8 cellular contexts compared by ENCODE assay signal in the genomic region with DNA sequence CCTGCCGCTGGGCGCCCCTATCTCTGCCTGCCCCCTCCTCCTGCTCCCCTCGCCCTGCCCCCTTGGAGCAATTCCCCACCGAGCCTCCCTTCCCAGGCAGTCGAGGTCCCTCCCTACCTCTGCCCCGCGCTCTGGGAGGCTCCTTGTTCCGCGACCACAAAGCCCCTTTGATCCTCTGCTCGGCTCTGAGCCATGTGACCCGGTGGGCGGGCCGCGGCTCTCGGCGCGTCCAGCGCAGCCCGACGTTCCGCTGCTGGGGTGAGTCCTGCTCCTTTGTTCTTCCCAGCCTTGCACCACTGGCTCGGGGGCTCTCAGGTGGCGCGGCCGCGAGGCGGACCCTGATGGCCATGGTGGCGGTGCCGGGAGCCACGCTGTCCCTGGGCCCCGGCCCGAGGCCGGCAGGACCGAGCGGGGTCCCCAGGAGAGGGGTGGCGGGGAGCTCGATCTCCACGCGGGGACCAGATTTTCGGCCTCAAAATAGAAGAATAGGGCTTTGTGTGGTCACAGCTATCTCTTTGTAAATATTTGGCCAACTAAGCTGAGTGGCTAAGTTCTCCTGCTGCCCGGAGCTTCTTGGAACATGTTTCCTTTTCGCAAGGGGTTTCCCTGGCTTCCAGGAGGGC.
A peak's percentile ranks its signal among the peaks of the same experiment; 100 is the strongest.
DNase-seq lines count a peak whose midpoint lies in the region; ATAC-seq and TF ChIP-seq lines count a peak whose summit lies in the region.

No MANE protein-coding gene starts in this region.

- H3K27ac ChIP-seq in CD8-positive, alpha-beta T cell (ENCODE audit: low read depth, low read length) = peak overlapping the region; percentile 86
- H3K27ac ChIP-seq in Peyer's patch = peak overlapping the region; percentile 77 to 98 (median 94)
- H3K27ac ChIP-seq in cardiac muscle cell = peak overlapping the region; percentile 96
- peak overlapping the region; percentile 92 for H3K27ac ChIP-seq in osteoblast (ENCODE audit: low read depth, low read length)

- DNase-seq in CD8-positive, alpha-beta T cell = peak; percentile 36 to 84 (median 72)
- peak; percentile 85 to 91 (median 86) for DNase-seq in Peyer's patch
- peak in 1 of 2 donors; percentile 76 for DNase-seq in activated naive CD4-positive, alpha-beta T cell treated with anti-CD3 and anti-CD28 coated beads, Interleukin-2, amount 50 U/mL, for 72 hours (ENCODE audit: low spot score in 2 of 2)
- peak; percentile 89 to 92 for DNase-seq in cardiac muscle cell (ENCODE audit: low read depth in 1 of 2, low spot score in 1 of 2)
- DNase-seq in osteoblast (ENCODE audit: insufficient read length, low spot score, missing footprints) = peak; percentile 89
- no peak for DNase-seq in NCI-H187 treated with DMSO at 0.1 percent for 48 hours (lab: John Stamatoyannopoulos, UW)

- no peaks in the 10 kb centered on the region for H3K9me3 Mint-ChIP-seq in CD8-positive, alpha-beta T cell
- no peaks in the 10 kb centered on the region for H3K9me3 Mint-ChIP-seq in activated naive CD4-positive, alpha-beta T cell treated with anti-CD3 and anti-CD28 coated beads, Interleukin-2, amount 50 U/mL, for 72 hours

- no peak for TF ChIP-seq CTCF in CD8-positive, alpha-beta T cell (IDR thresholded peaks at IDR 0.05)
- TF ChIP-seq CTCF in Peyer's patch (IDR thresholded peaks at IDR 0.05) (no peak), cardiac muscle cell (IDR thresholded peaks at IDR 0.05; ENCODE audit: low read depth, low read length) (no peak), osteoblast (IDR thresholded peaks at IDR 0.05; ENCODE audit: extremely low read depth, low read depth, low read length) (no peak)

- intact Hi-C loops in CD8-positive, alpha-beta T cell (cut with DNase I, micrococcal nuclease) = loop anchor here (1.0 to 10.0 kb wide), 4 partner anchors 13 to 1303 kb away; partner anchors contain the start of genes MFSD11 (in 1 of the 2) and SRSF2 (in 1 of the 2)

- peak overlapping the region; percentile 100 for H3K27ac Mint-ChIP-seq in CD8-positive, alpha-beta T cell
- peak overlapping the region; percentile 95 to 96 for H3K27ac Mint-ChIP-seq in activated naive CD4-positive, alpha-beta T cell treated with anti-CD3 and anti-CD28 coated beads, Interleukin-2, amount 50 U/mL, for 72 hours

- no peaks in the 10 kb centered on the region for H3K27me3 Mint-ChIP-seq in CD8-positive, alpha-beta T cell (ENCODE audit: low read depth)

- ATAC-seq in CD8-positive, alpha-beta T cell = peak; percentile 25
- ATAC-seq in HG02571 (IDR thresholded peaks at IDR 0.05; ENCODE audit: unreplicated experiment) (peak; percentile 38), HG03039 (IDR thresholded peaks at IDR 0.05; ENCODE audit: unreplicated experiment) (no peak)
- peak; percentile 58 to 63 for ATAC-seq in activated naive CD4-positive, alpha-beta T cell treated with anti-CD3 and anti-CD28 coated beads, Interleukin-2, amount 50 U/mL, for 72 hours

- peak overlapping the region; percentile 99 for H3K4me3 ChIP-seq in CD8-positive, alpha-beta T cell (ENCODE audit: low read depth, low read length)
- peak overlapping the region; percentile 55 to 75 (median 64) for H3K4me3 ChIP-seq in Peyer's patch
- peak overlapping the region; percentile 43 for H3K4me3 ChIP-seq in cardiac muscle cell
- H3K4me3 ChIP-seq in osteoblast (ENCODE audit: insufficient read depth, low read length) = peak overlapping the region; percentile 71

- H3K79me2 ChIP-seq in osteoblast (ENCODE audit: insufficient read depth, low read length) = peaks cover 99% of the 10 kb centered on the region

- no peaks in the 10 kb centered on the region for H3K9me3 ChIP-seq in CD8-positive, alpha-beta T cell (ENCODE audit: low read length)
- no peaks in the 10 kb centered on the region for H3K9me3 ChIP-seq in Peyer's patch
- no peaks in the 10 kb centered on the region for H3K9me3 ChIP-seq in cardiac muscle cell (ENCODE audit: low read depth)
- H3K9me3 ChIP-seq in osteoblast (ENCODE audit: low read depth, low read length) = no peaks in the 10 kb centered on the region

- peak overlapping the region; percentile 89 for H3K4me2 ChIP-seq in osteoblast (ENCODE audit: insufficient read depth, low read length)

- peak in 1 of 2 donors; percentile 57 for TF ChIP-seq POLR2A in Peyer's patch (IDR thresholded peaks at IDR 0.05)

- H3K4me1 Mint-ChIP-seq in CD8-positive, alpha-beta T cell (ENCODE audit: low read depth) = peaks cover 50% of the 10 kb centered on the region

- POLR2A ChIA-PET in CD8-positive, alpha-beta T cell (lab: Charles Lee) = interaction anchor here (0.6 to 8.6 kb wide), 18 partner anchors 8 to 580 kb away, joined by 3 to 106 read pairs (median 7); partner anchors contain the start of gene TNRC6C

- no peak overlapping the region for H2AFZ ChIP-seq in osteoblast (ENCODE audit: low read length)

- peaks cover 89% of the 10 kb centered on the region for H4K20me1 ChIP-seq in osteoblast (ENCODE audit: insufficient read depth, low read length)

- CTCF ChIA-PET in CD8-positive, alpha-beta T cell (lab: Charles Lee) = interaction anchor here (1.1 to 8.8 kb wide), 15 partner anchors 10 to 126 kb away, joined by 3 to 142 read pairs (median 5); no protein-coding TSS in a partner anchor

- H3K36me3 Mint-ChIP-seq in CD8-positive, alpha-beta T cell = peaks cover 57% of the 10 kb centered on the region
- H3K36me3 Mint-ChIP-seq in activated naive CD4-positive, alpha-beta T cell treated with anti-CD3 and anti-CD28 coated beads, Interleukin-2, amount 50 U/mL, for 72 hours = peaks cover 52 to 85% of the 10 kb centered on the region in 2 donors

- peaks cover 54% of the 10 kb centered on the region for H3K4me1 ChIP-seq in CD8-positive, alpha-beta T cell (ENCODE audit: insufficient read depth, low read length)
- H3K4me1 ChIP-seq in Peyer's patch (peaks cover 11 to 73% (median 36%) of the 10 kb centered on the region in 4 donors), cardiac muscle cell (ENCODE audit: low read depth) (peaks cover 55% of the 10 kb centered on the region), osteoblast (ENCODE audit: insufficient read depth, low read length) (peaks cover 61% of the 10 kb centered on the region)

- no peaks in the 10 kb centered on the region for H3K27me3 ChIP-seq in CD8-positive, alpha-beta T cell (ENCODE audit: insufficient read depth, low read length)
- H3K27me3 ChIP-seq in Peyer's patch (no peaks in the 10 kb centered on the region), cardiac muscle cell (no peaks in the 10 kb centered on the region), osteoblast (ENCODE audit: insufficient read depth, low read length) (no peaks in the 10 kb centered on the region)

- H3K4me3 Mint-ChIP-seq in CD8-positive, alpha-beta T cell = peak overlapping the region; percentile 94

- no peaks in the 10 kb centered on the region for H3K36me3 ChIP-seq in CD8-positive, alpha-beta T cell (ENCODE audit: insufficient read depth, low read length)
- H3K36me3 ChIP-seq in Peyer's patch = peaks cover 0 to 7% (median 0%) of the 10 kb centered on the region in 3 donors
- no peaks in the 10 kb centered on the region for H3K36me3 ChIP-seq in cardiac muscle cell
- H3K36me3 ChIP-seq in osteoblast (ENCODE audit: insufficient read depth, low read length) = peaks cover 5% of the 10 kb centered on the region

Comparison
In these comparisons a context has a peak if more than half of its experiments do, and no peak if none do; other contexts are left out.
1. H3K4me3 ChIP-seq: peak in every context shown above with its lines; median percentile 99 in CD8-positive, alpha-beta T cell; 71 in osteoblast; 64 in Peyer's patch; 43 in cardiac muscle cell.